Comparison of ENCODE assay signal across 21 cellular contexts in genomic region chr19:17172624-17173345, GRCh38. TPM values are rescaled to one million over a fixed set of nuclear protein-coding genes. Genes with fewer than 3 reads are reported as not detected.
DNase-seq lines count a peak whose midpoint lies in the region; ATAC-seq and TF ChIP-seq lines count a peak whose summit lies in the region.
"Had no signal": no experiment of that assay in that cellular context is flagged by ENCODE, and none has a peak within 500 bp of the region (broad histone marks: within the 10 kb centered on the region; RNA-seq: fewer than 3 reads in every experiment).

No MANE protein-coding gene starts in this region.

- no peak for TF ChIP-seq POLR2A in heart left ventricle (IDR thresholded peaks at IDR 0.05)

- no peak overlapping the region for H3K27ac ChIP-seq in heart left ventricle
- H3K27ac ChIP-seq: 22Rv1, body of pancreas, esophagus muscularis mucosa, sigmoid colon, uterus had no signal

- H3K36me3 ChIP-seq in heart left ventricle = peaks cover 0 to 100% (median 100%) of the 10 kb centered on the region in 9 donors
- H3K36me3 ChIP-seq: uterus had no signal

- ATAC-seq in heart left ventricle = no peak
- ATAC-seq: activated naive CD8-positive, alpha-beta T cell treated with anti-CD3 and anti-CD28 coated beads, Interleukin-2, amount 50 U/mL, for 24 hours; body of pancreas; naive thymus-derived CD8-positive, alpha-beta T cell; Right ventricle myocardium inferior had no signal

- TF ChIP-seq CTCF in CD14-positive monocyte (IDR thresholded peaks at IDR 0.05) (no peak), endothelial cell (IDR thresholded peaks at IDR 0.05; ENCODE audit: unreplicated experiment) (no peak), heart left ventricle (IDR thresholded peaks at IDR 0.05) (no peak)

- H3K9me3 Mint-ChIP-seq in CD14-positive monocyte (peaks cover 0 to 2% (median 0%) of the 10 kb centered on the region in 7 donors), endothelial cell (ENCODE audit: unreplicated experiment) (no peaks in the 10 kb centered on the region)
- H3K9me3 Mint-ChIP-seq: activated naive CD8-positive, alpha-beta T cell treated with anti-CD3 and anti-CD28 coated beads, Interleukin-2, amount 50 U/mL, for 24 hours; naive thymus-derived CD8-positive, alpha-beta T cell had no signal

- H3K4me1 Mint-ChIP-seq in CD14-positive monocyte (peaks cover 9% of the 10 kb centered on the region), endothelial cell (ENCODE audit: unreplicated experiment) (no peaks in the 10 kb centered on the region)

- intact Hi-C loops in CD14-positive monocyte (cut with micrococcal nuclease) (loop anchor here in 1 of 2 donors (5.0 kb wide), 1 partner anchor 60 kb away; no protein-coding TSS in a partner anchor), heart left ventricle (cut with DNase I) (no loop called here)

- H3K4me1 ChIP-seq in heart left ventricle = no peaks in the 10 kb centered on the region
- H3K4me1 ChIP-seq: body of pancreas, esophagus muscularis mucosa, sigmoid colon, uterus had no signal

- WGBS in heart left ventricle, 4 donors = 88 to 94% (median 93%) methylated on average over 10 to 33 of the region's 33 CpGs

- H3K4me3 Mint-ChIP-seq in CD14-positive monocyte (no peak overlapping the region), endothelial cell (ENCODE audit: unreplicated experiment) (peak overlapping the region; percentile 9)
- H3K4me3 Mint-ChIP-seq: activated naive CD8-positive, alpha-beta T cell treated with anti-CD3 and anti-CD28 coated beads, Interleukin-2, amount 50 U/mL, for 24 hours; naive thymus-derived CD8-positive, alpha-beta T cell had no signal

- DNase-seq in DMS53 (lab: John Stamatoyannopoulos, UW) (peak; percentile 12), DMS53 treated with DMSO at 0.1 percent for 48 hours (lab: John Stamatoyannopoulos, UW; ENCODE audit: unreplicated experiment) (no peak), CD14-positive monocyte (ENCODE audit: low spot score) (no peak), NCI-H510A (lab: John Stamatoyannopoulos, UW) (peak; percentile 12), endothelial cell (ENCODE audit: low spot score) (no peak), cerebellar cortex (ENCODE audit: low spot score) (no peak), heart left ventricle (no peak)
- DNase-seq in activated CD8-positive, alpha-beta memory T cell treated with anti-CD3 and anti-CD28 coated beads, Interleukin-2, amount 50 U/mL, for 4 hours = no peak
- DNase-seq: body of pancreas; effector memory CD4-positive, alpha-beta T cell; naive thymus-derived CD8-positive, alpha-beta T cell; NCI-H187 treated with DMSO at 0.1 percent for 48 hours; NCI-H524 treated with DMSO at 0.1 percent for 48 hours; posterior cingulate gyrus; sigmoid colon; uterus had no signal

- no peak overlapping the region for H3K4me3 ChIP-seq in heart left ventricle
- H3K4me3 ChIP-seq: body of pancreas, esophagus muscularis mucosa, MG63, sigmoid colon, uterus had no signal

- no peaks in the 10 kb centered on the region for H3K27me3 ChIP-seq in heart left ventricle
- H3K27me3 ChIP-seq: body of pancreas, esophagus muscularis mucosa, MG63, sigmoid colon, uterus had no signal

- H3K27me3 Mint-ChIP-seq in CD14-positive monocyte (ENCODE audit: low read depth in 3 of 3) = peaks cover 0 to 2% (median 0%) of the 10 kb centered on the region in 3 donors
- H3K27me3 Mint-ChIP-seq in endothelial cell (ENCODE audit: unreplicated experiment) = peaks cover 3% of the 10 kb centered on the region
- H3K27me3 Mint-ChIP-seq: activated naive CD8-positive, alpha-beta T cell treated with anti-CD3 and anti-CD28 coated beads, Interleukin-2, amount 50 U/mL, for 24 hours; naive thymus-derived CD8-positive, alpha-beta T cell had no signal

- no peaks in the 10 kb centered on the region for H3K9me3 ChIP-seq in heart left ventricle
- H3K9me3 ChIP-seq: body of pancreas, esophagus muscularis mucosa, MG63, sigmoid colon, uterus had no signal

- H3K36me3 Mint-ChIP-seq in CD14-positive monocyte = peaks cover 76 to 97% of the 10 kb centered on the region in 2 donors
- peaks cover 19% of the 10 kb centered on the region for H3K36me3 Mint-ChIP-seq in endothelial cell (ENCODE audit: low read depth, unreplicated experiment)

- H3K27ac Mint-ChIP-seq in CD14-positive monocyte (peak overlapping the region; percentile 69 to 93 (median 86)), endothelial cell (ENCODE audit: unreplicated experiment) (no peak overlapping the region)
- H3K27ac Mint-ChIP-seq: activated naive CD8-positive, alpha-beta T cell treated with anti-CD3 and anti-CD28 coated beads, Interleukin-2, amount 50 U/mL, for 24 hours had no signal

RNA-seq across cellular contexts. Expression of gene USE1, which starts 42.4 kb away (rescaled TPM):
- polyA plus RNA-seq in CD14-positive monocyte (10 to 100 TPM; 26.5 to 29.7 TPM), heart left ventricle (10 to 100 TPM; 60.6 to 69.6 TPM)
- total RNA-seq in endothelial cell (ENCODE audit: unreplicated experiment) (13.0 TPM), heart left ventricle (10 to 100 TPM; 22.5 to 34.4 (median 25.8) TPM)

RNA-seq across cellular contexts. Expression of gene OCEL1, which starts 53.2 kb away (rescaled TPM):
- polyA plus RNA-seq in CD14-positive monocyte (10 to 100 TPM; 57.6 to 59.9 TPM), heart left ventricle (10 to 100 TPM; 15.6 to 35.2 TPM)
- total RNA-seq in endothelial cell (ENCODE audit: unreplicated experiment) (16.5 TPM), heart left ventricle (10 to 100 TPM in 6 of 9 donors, 1 to 10 TPM in 3; 8.7 to 27.2 (median 16.8) TPM)

Comparison
In these comparisons a context has a peak if more than half of its experiments do, and no peak if none do; other contexts are left out.
1. DNase-seq: peak in DMS53 (single experiment) and NCI-H510A (single experiment); none in DMS53 treated with DMSO at 0.1 percent for 48 hours (single experiment), CD14-positive monocyte (single experiment), endothelial cell (single experiment), activated CD8-positive, alpha-beta memory T cell treated with anti-CD3 and anti-CD28 coated beads, Interleukin-2, amount 50 U/mL, for 4 hours (single experiment), cerebellar cortex (single experiment) and heart left ventricle (0 of 5).